Comparison of ENCODE assay signal across 16 cellular contexts in genomic region chr22:32532819-32533128, GRCh38. TPM values are rescaled to one million over a fixed set of nuclear protein-coding genes. Genes with fewer than 3 reads are reported as not detected.
DNase-seq lines count a peak whose midpoint lies in the region; ATAC-seq and TF ChIP-seq lines count a peak whose summit lies in the region.
"Had no signal": no experiment of that assay in that cellular context is flagged by ENCODE, and none has a peak within 500 bp of the region (broad histone marks: within the 10 kb centered on the region; RNA-seq: fewer than 3 reads in every experiment).

No MANE protein-coding gene starts in this region.

- H3K9ac ChIP-seq in mesenchymal stem cell (ENCODE audit: low read length) (peak overlapping the region; percentile 49), subcutaneous abdominal adipose tissue (ENCODE audit: low read length in 5 of 5) (no peak overlapping the region)
- H3K9ac ChIP-seq: KMS-11 had no signal

- no peaks in the 10 kb centered on the region for H3K79me1 ChIP-seq in mesenchymal stem cell (replicated peaks; ENCODE audit: low read length, poor library complexity, severe bottlenecking)

- H3K27me3 ChIP-seq in mesenchymal stem cell (ENCODE audit: control insufficient read depth in 1 of 2, insufficient read depth in 1 of 2, low read length in 2 of 2) (peaks cover 0 to 30% of the 10 kb centered on the region in 2 experiments), subcutaneous abdominal adipose tissue (ENCODE audit: control insufficient read depth in 5 of 5, insufficient read depth in 4 of 5, low read length in 5 of 5) (peaks cover 0 to 16% (median 0%) of the 10 kb centered on the region in 5 donors)
- H3K27me3 ChIP-seq: foreskin keratinocyte had no signal

- CTCF ChIA-PET in HEK293 (lab: Yijun Ruan, JAX), result interaction anchor here (0.6 to 9.7 kb wide), 4 partner anchors 90 to 264 kb away, joined by 3 to 238 read pairs (median 4); partner anchors contain the start of gene TIMP3

- peak overlapping the region in 1 of 2 experiments; percentile 71 for H3K14ac ChIP-seq in mesenchymal stem cell (ENCODE audit: low read length in 2 of 2)

- peak overlapping the region; percentile 98 for H2BK15ac ChIP-seq in mesenchymal stem cell (ENCODE audit: low read depth, poor library complexity, severe bottlenecking)

- H3K4me3 ChIP-seq in HEK293 (ENCODE audit: low read depth, low read length) (no peak overlapping the region), mesenchymal stem cell (ENCODE audit: insufficient read depth in 1 of 2, low read depth in 1 of 2, low read length in 2 of 2) (peak overlapping the region in 1 of 2 experiments; percentile 23), subcutaneous abdominal adipose tissue (ENCODE audit: low read depth in 1 of 5, low read length in 5 of 5) (peak overlapping the region in 2 of 5 donors; percentile 32 to 37)

- no peak for ATAC-seq in HG03442 (IDR thresholded peaks at IDR 0.05; ENCODE audit: unreplicated experiment)

- DNase-seq in caudate nucleus (lab: John Stamatoyannopoulos, UW) (no peak), mesenchymal stem cell (no peak), SKM-1 treated with dmso at 0.1 percent for 144 hours (lab: John Stamatoyannopoulos, UW; ENCODE audit: unreplicated experiment) (no peak), NCI-H128 (lab: John Stamatoyannopoulos, UW; ENCODE audit: unreplicated experiment) (no peak), hepatic stellate cell (ENCODE audit: low spot score) (no peak)
- DNase-seq: activated B cell treated with CpG ODN at 0.5 μM for 24 hours; activated effector memory CD4-positive, alpha-beta T cell treated with anti-CD3 and anti-CD28 coated beads, Interleukin-2, amount 50 U/mL, for 16 hours; effector CD4-positive, alpha-beta T cell; foreskin keratinocyte; NCI-H1436; NCI-H446 treated with DMSO at 0.1 percent for 48 hours; stimulated activated CD8-positive, alpha-beta memory T cell treated with anti-CD3 and anti-CD28 coated beads, Interleukin-4, amount 100 ng/mL, for 48 hours had no signal

- H2BK120ac ChIP-seq in mesenchymal stem cell (ENCODE audit: low read depth, low read length), result peak overlapping the region; percentile 69

- H3K4ac ChIP-seq in mesenchymal stem cell (ENCODE audit: low read depth in 1 of 2, low read length in 2 of 2), result peak overlapping the region; percentile 64 to 77

- H2AK5ac ChIP-seq in mesenchymal stem cell (ENCODE audit: low read length, severe bottlenecking), result no peak overlapping the region

- no peak overlapping the region for H2BK5ac ChIP-seq in mesenchymal stem cell (ENCODE audit: low read depth, low read length, poor library complexity, severe bottlenecking)

- TF ChIP-seq CTCF in HEK293 (tag by site-specific recombination; IDR thresholded peaks at IDR 0.05), result no peak

- no peaks in the 10 kb centered on the region for H3K9me3 ChIP-seq in HEK293 (ENCODE audit: control insufficient read depth, insufficient read depth, low read depth, low read length)
- no peaks in the 10 kb centered on the region for H3K9me3 ChIP-seq in mesenchymal stem cell (ENCODE audit: control insufficient read depth, low read length)
- no peaks in the 10 kb centered on the region for H3K9me3 ChIP-seq in subcutaneous abdominal adipose tissue (ENCODE audit: control insufficient read depth in 5 of 5, low read length in 5 of 5)

- H3K27ac ChIP-seq in HEK293 (ENCODE audit: extremely low read depth, low read depth, low read length), result no peak overlapping the region
- H3K27ac ChIP-seq in caudate nucleus (ENCODE audit: low read depth, low read length), result peak overlapping the region; percentile 6
- no peak overlapping the region for H3K27ac ChIP-seq in mesenchymal stem cell (ENCODE audit: low read length, poor library complexity, severe bottlenecking)
- peak overlapping the region; percentile 81 for H3K27ac ChIP-seq in subcutaneous abdominal adipose tissue (ENCODE audit: low read depth, low read length)
- H3K27ac ChIP-seq: foreskin keratinocyte, KMS-11 had no signal

- peak overlapping the region; percentile 87 to 94 for H2BK12ac ChIP-seq in mesenchymal stem cell (ENCODE audit: low read length in 2 of 2)

- H4K91ac ChIP-seq in mesenchymal stem cell (ENCODE audit: low read length), result peak overlapping the region; percentile 29

- peaks cover 5% of the 10 kb centered on the region for H3K4me1 ChIP-seq in HEK293 (ENCODE audit: control insufficient read depth, insufficient read depth, low read length)
- H3K4me1 ChIP-seq in mesenchymal stem cell (ENCODE audit: control insufficient read depth, insufficient read depth, low read depth, low read length), result peaks cover 7% of the 10 kb centered on the region
- peaks cover 33 to 74% (median 60%) of the 10 kb centered on the region in 5 donors for H3K4me1 ChIP-seq in subcutaneous abdominal adipose tissue (ENCODE audit: control insufficient read depth in 5 of 5, insufficient read depth in 5 of 5, low read length in 5 of 5)
- H3K4me1 ChIP-seq: foreskin keratinocyte had no signal

- no peaks in the 10 kb centered on the region for H3K36me3 ChIP-seq in HEK293 (ENCODE audit: control insufficient read depth in 2 of 2, insufficient read depth in 1 of 2, low read length in 2 of 2)
- H3K36me3 ChIP-seq in mesenchymal stem cell (ENCODE audit: control insufficient read depth in 1 of 2, insufficient read depth in 2 of 2, low read depth in 1 of 2, low read length in 2 of 2), result no peaks in the 10 kb centered on the region
- no peaks in the 10 kb centered on the region for H3K36me3 ChIP-seq in subcutaneous abdominal adipose tissue (ENCODE audit: control insufficient read depth in 5 of 5, insufficient read depth in 5 of 5, low read length in 5 of 5)

- H2AFZ ChIP-seq in mesenchymal stem cell (ENCODE audit: low read depth, low read length), result no peak overlapping the region

- peak overlapping the region; percentile 44 to 84 for H3K18ac ChIP-seq in mesenchymal stem cell (ENCODE audit: low read depth in 1 of 2, low read length in 2 of 2)

- H3K23ac ChIP-seq in mesenchymal stem cell (ENCODE audit: low read length in 2 of 2), result no peak overlapping the region

- POLR2A ChIA-PET in HEK293 (lab: Yijun Ruan, JAX), result no interaction called here

- no peak overlapping the region for H3K4me2 ChIP-seq in mesenchymal stem cell (ENCODE audit: low read length, poor library complexity, severe bottlenecking)
- H3K4me2 ChIP-seq: KMS-11 had no signal

- WGBS in mesenchymal stem cell, result 80% methylated on average over 7 of the region's 10 CpGs

- peak overlapping the region; percentile 81 for H4K8ac ChIP-seq in mesenchymal stem cell (ENCODE audit: low read length)

TF ChIP-seq in HEK293, 187 proteins besides CTCF, POLR2A, EP300 and RAD21 (continues in another document):
- 0 out of 2 replicates have a peak, but pooled peaks have one; percentile 6 for TF ChIP-seq KLF1 (tag by site-specific recombination; IDR thresholded peaks at IDR 0.05)
- peak; percentile 51; the same call in 1 of the 2 replicates for TF ChIP-seq EGR2 (tag by site-specific recombination; IDR thresholded peaks at IDR 0.05; ENCODE audit: low read depth)
- TF ChIP-seq ZFHX2 (tag by site-specific recombination; conservative IDR thresholded peaks at IDR 0.05), result peak; percentile 5; the same call in 1 of the 2 replicates
- TF ChIP-seq ZNF426 (tag by site-specific recombination; IDR thresholded peaks at IDR 0.05), result no peak
- no peak for TF ChIP-seq REST (tag by site-specific recombination; IDR thresholded peaks at IDR 0.05)
- TF ChIP-seq ZBTB21 (tag by site-specific recombination; IDR thresholded peaks at IDR 0.05), result no peak

RNA-seq across cellular contexts. Expression of gene FBXO7, which starts 58.2 kb away (rescaled TPM):
- polyA plus RNA-seq in mesenchymal stem cell (2013, experiment 1 of 2), result 94.9 TPM
- polyA plus RNA-seq in mesenchymal stem cell (2013, experiment 2 of 2), result 95.3 TPM

Comparison
In these comparisons a context has a peak if more than half of its experiments do, and no peak if none do; other contexts are left out.
1. H3K27ac ChIP-seq: peak in caudate nucleus (single experiment) and subcutaneous abdominal adipose tissue (single experiment); none in HEK293 (single experiment) and mesenchymal stem cell (single experiment).